ENCODE assay signal across 2 cellular contexts in the genomic region with DNA sequence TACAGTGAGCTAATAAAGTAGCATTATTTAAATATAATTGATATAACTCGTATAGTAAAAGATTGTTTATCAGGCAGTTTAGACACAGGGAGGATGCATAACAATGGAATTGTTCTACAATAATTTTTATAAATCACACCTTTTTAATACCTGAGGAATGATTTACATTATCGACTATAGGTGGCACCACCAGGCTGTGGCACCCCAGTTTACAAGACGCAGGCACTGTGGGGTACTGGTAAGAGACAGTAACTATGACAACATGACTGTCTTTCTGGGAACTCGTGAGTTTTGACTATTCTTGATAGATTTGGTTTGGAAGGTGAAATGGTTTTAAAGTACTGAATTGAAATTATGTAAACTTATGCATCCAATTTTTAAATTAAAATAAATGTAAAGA.
TF ChIP-seq lines count a peak whose summit lies in the region.

No MANE protein-coding gene starts in this region.

TF ChIP-seq in SK-N-SH, 30 proteins besides CTCF, POLR2A, EP300 and RAD21:
- no peak for TF ChIP-seq YY1 (IDR thresholded peaks at IDR 0.05; ENCODE audit: low read depth)
- TF ChIP-seq RCOR1 (IDR thresholded peaks at IDR 0.05; ENCODE audit: low read length), result no peak
- no peak for TF ChIP-seq FOXM1 (IDR thresholded peaks at IDR 0.05; ENCODE audit: low read depth)
TF ChIP-seq in SK-N-SH: peak in this region for 0.

TF ChIP-seq in SK-N-SH treated with all-trans-retinoic acid at 6 μM for 48 hours, 23 proteins besides CTCF, POLR2A, EP300 and RAD21:
- no peak for TF ChIP-seq SNAI2 (CRISPR knock-in tag; IDR thresholded peaks at IDR 0.05)
- TF ChIP-seq CSDC2 (CRISPR knock-in tag; IDR thresholded peaks at IDR 0.05), result no peak
- no peak for TF ChIP-seq ZFP3 (CRISPR knock-in tag; IDR thresholded peaks at IDR 0.05)
- TF ChIP-seq ZC3H10 (CRISPR knock-in tag; IDR thresholded peaks at IDR 0.05), result no peak
- no peak for TF ChIP-seq ZFP30 (CRISPR knock-in tag; IDR thresholded peaks at IDR 0.05)
- no peak for TF ChIP-seq ARNTL (CRISPR knock-in tag; IDR thresholded peaks at IDR 0.05; ENCODE audit: borderline replicate concordance, low read depth)
- TF ChIP-seq CREB5 (CRISPR knock-in tag; IDR thresholded peaks at IDR 0.05; ENCODE audit: low read depth), result no peak
- no peak for TF ChIP-seq TOX (CRISPR knock-in tag; IDR thresholded peaks at IDR 0.05; ENCODE audit: borderline replicate concordance)
- TF ChIP-seq, protein P1, sequence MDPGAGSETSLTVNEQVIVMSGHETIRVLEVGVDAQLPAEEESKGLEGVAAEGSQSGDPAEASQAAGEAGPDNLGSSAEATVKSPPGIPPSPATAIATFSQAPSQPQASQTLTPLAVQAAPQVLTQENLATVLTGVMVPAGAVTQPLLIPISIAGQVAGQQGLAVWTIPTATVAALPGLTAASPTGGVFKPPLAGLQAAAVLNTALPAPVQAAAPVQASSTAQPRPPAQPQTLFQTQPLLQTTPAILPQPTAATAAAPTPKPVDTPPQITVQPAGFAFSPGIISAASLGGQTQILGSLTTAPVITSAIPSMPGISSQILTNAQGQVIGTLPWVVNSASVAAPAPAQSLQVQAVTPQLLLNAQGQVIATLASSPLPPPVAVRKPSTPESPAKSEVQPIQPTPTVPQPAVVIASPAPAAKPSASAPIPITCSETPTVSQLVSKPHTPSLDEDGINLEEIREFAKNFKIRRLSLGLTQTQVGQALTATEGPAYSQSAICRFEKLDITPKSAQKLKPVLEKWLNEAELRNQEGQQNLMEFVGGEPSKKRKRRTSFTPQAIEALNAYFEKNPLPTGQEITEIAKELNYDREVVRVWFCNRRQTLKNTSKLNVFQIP (CRISPR knock-in tag; IDR thresholded peaks at IDR 0.05; ENCODE audit: borderline replicate concordance, low read depth), result no peak
